12 cellular contexts compared by ENCODE assay signal in genomic region chr1:201465698-201466290, GRCh38. TPM values are rescaled to one million over a fixed set of nuclear protein-coding genes. Genes with fewer than 3 reads are reported as not detected.
A peak's percentile ranks its signal among the peaks of the same experiment; 100 is the strongest.
DNase-seq lines count a peak whose midpoint lies in the region; ATAC-seq and TF ChIP-seq lines count a peak whose summit lies in the region.
"Had no signal": no experiment of that assay in that cellular context is flagged by ENCODE, and none has a peak within 500 bp of the region (broad histone marks: within the 10 kb centered on the region; RNA-seq: fewer than 3 reads in every experiment).

No MANE protein-coding gene starts in this region.

- H3K9ac ChIP-seq in muscle layer of colon (ENCODE audit: low read length), result peak overlapping the region; percentile 29

- H3K79me2 ChIP-seq in PC-9 (ENCODE audit: low read depth), result peaks cover 47% of the 10 kb centered on the region

- H3K4me1 ChIP-seq in PC-9 (replicated peaks; ENCODE audit: insufficient read depth), result peaks cover 57% of the 10 kb centered on the region
- H3K4me1 ChIP-seq in muscle layer of colon (ENCODE audit: insufficient read depth, low read length), result peaks cover 54% of the 10 kb centered on the region

- CTCF ChIA-PET in PC-9 (lab: Charles Lee), result interaction anchor here (0.9 to 1.0 kb wide), 2 partner anchors 18 to 30 kb away, joined by 5 read pairs; no protein-coding TSS in a partner anchor

- intact Hi-C loops in PC-9 (cut with micrococcal nuclease; ENCODE audit: unreplicated experiment) (loop anchor here (2.0 to 10.0 kb wide), 2 partner anchors 17 to 879 kb away; partner anchors contain the start of genes PPP1R12B and UBE2T), dorsolateral prefrontal cortex (cut with DNase I) (no loop called here)

- H3K27ac ChIP-seq in PC-9 (peak overlapping the region; percentile 95), dorsolateral prefrontal cortex (peak overlapping the region in 54 of 59 donors; percentile 25 to 99 (median 94)), muscle layer of colon (ENCODE audit: low read depth, low read length) (peak overlapping the region; percentile 28)

- DNase-seq in PC-9 (no peak), dorsolateral prefrontal cortex (peak in 1 of 10 donors; percentile 26), type B pancreatic cell (ENCODE audit: extremely low spot score, unreplicated experiment) (no peak), NK-92 (lab: John Stamatoyannopoulos, UW; ENCODE audit: unreplicated experiment) (no peak)
- no peak for DNase-seq in activated CD4-positive, alpha-beta T cell treated with anti-CD3 and anti-CD28 coated beads for 4 hours
- DNase-seq: activated CD4-positive, alpha-beta T cell treated with anti-CD3 and anti-CD28 coated beads, Interleukin-2, amount 50 U/mL, for 1 hour; activated naive CD4-positive, alpha-beta T cell; immature natural killer cell; NCI-H1048; nucleus accumbens had no signal

- H3K9me2 ChIP-seq in PC-9 (ENCODE audit: insufficient read depth), result no peaks in the 10 kb centered on the region

- peaks cover 48% of the 10 kb centered on the region for H3F3A ChIP-seq in PC-9 (ENCODE audit: insufficient read depth, low read depth)

- H4K20me1 ChIP-seq in PC-9 (ENCODE audit: insufficient read depth), result no peaks in the 10 kb centered on the region

- peaks cover 12% of the 10 kb centered on the region for H3K36me3 Mint-ChIP-seq in type B pancreatic cell
- H3K36me3 Mint-ChIP-seq: immature natural killer cell had no signal

- H3K9me3 ChIP-seq in PC-9 (ENCODE audit: insufficient read depth, low read depth), result no peaks in the 10 kb centered on the region
- no peaks in the 10 kb centered on the region for H3K9me3 ChIP-seq in muscle layer of colon (ENCODE audit: low read length)

- POLR2A ChIA-PET in PC-9 (lab: Charles Lee; ENCODE audit: unreplicated experiment), result interaction anchor here (0.5 to 0.6 kb wide), 3 partner anchors 24 to 34 kb away, joined by 3 to 19 read pairs (median 10); no protein-coding TSS in a partner anchor

- TSS peak; percentile 12 for BruUV-seq in PC-9 (replicated peaks; lab: Mats Ljungman, UMichigan)

- no peak overlapping the region for H2AFZ ChIP-seq in PC-9

- peak overlapping the region; percentile 100 for H3K4me2 ChIP-seq in PC-9

- H3K27me3 ChIP-seq in PC-9 (ENCODE audit: insufficient read depth, low read depth) (no peaks in the 10 kb centered on the region), dorsolateral prefrontal cortex (no peaks in the 10 kb centered on the region), muscle layer of colon (ENCODE audit: control insufficient read depth in 1 of 2, insufficient read depth in 2 of 2, low read length in 2 of 2) (no peaks in the 10 kb centered on the region)

- H3K4me3 Mint-ChIP-seq in type B pancreatic cell, result peak overlapping the region; percentile 96
- H3K4me3 Mint-ChIP-seq: immature natural killer cell had no signal

- TF ChIP-seq CTCF in PC-9 (conservative IDR thresholded peaks at IDR 0.05) (no peak), dorsolateral prefrontal cortex (IDR thresholded peaks at IDR 0.05 in 54 of 56, conservative IDR thresholded peaks at IDR 0.05 in 2 of 56; ENCODE audit: low read depth in 1 of 56, partially characterized antibody in 56 of 56) (no peak), type B pancreatic cell (conservative IDR thresholded peaks at IDR 0.05) (no peak)

- no peak for ATAC-seq in GM19452 (IDR thresholded peaks at IDR 0.05; ENCODE audit: unreplicated experiment)

- H3K27me3 Mint-ChIP-seq in type B pancreatic cell, result peaks cover 7% of the 10 kb centered on the region

- peaks cover 22% of the 10 kb centered on the region for H3K36me3 ChIP-seq in PC-9 (ENCODE audit: low read depth)
- peaks cover 23% of the 10 kb centered on the region for H3K36me3 ChIP-seq in muscle layer of colon (ENCODE audit: insufficient read depth, low read length)

- peak overlapping the region; percentile 92 for H3K27ac Mint-ChIP-seq in type B pancreatic cell

- no peaks in the 10 kb centered on the region for H3K9me3 Mint-ChIP-seq in type B pancreatic cell
- H3K9me3 Mint-ChIP-seq: immature natural killer cell had no signal

- H3K4me3 ChIP-seq in PC-9 (peak overlapping the region; percentile 60), dorsolateral prefrontal cortex (peak overlapping the region in 44 of 59 donors; percentile 6 to 97 (median 86)), muscle layer of colon (ENCODE audit: low read depth in 1 of 2, low read length in 2 of 2) (peak overlapping the region; percentile 37 to 100)

- H3K4me1 Mint-ChIP-seq in type B pancreatic cell (ENCODE audit: unreplicated experiment), result peaks cover 43% of the 10 kb centered on the region

RNA-seq across cellular contexts. Expression of gene PHLDA3, which starts 3.2 kb away (rescaled TPM):
- total RNA-seq in PC-9 (2021) (31.6 and 46.4 TPM in 2 replicates), dorsolateral prefrontal cortex (100 to 1,000 TPM in 6 of 120 experiments, 10 to 100 TPM in 114; 34.3 to 144 (median 58.1) TPM), type B pancreatic cell (ENCODE audit: low replicate concordance) (59.3 and 132 TPM in 2 replicates)

RNA-seq across cellular contexts. Expression of gene CSRP1, which starts 41.1 kb away (rescaled TPM):
- total RNA-seq in PC-9 (2021), result 56.8 and 61.3 TPM in 2 replicates
- 1,000 to 10,000 TPM in 2 of 120 experiments, 100 to 1,000 TPM in 118; 225 to 1,268 (median 522) TPM for total RNA-seq in dorsolateral prefrontal cortex
- total RNA-seq in type B pancreatic cell (ENCODE audit: low replicate concordance), result 7.3 and 139 TPM in 2 replicates

RNA-seq across cellular contexts. Expression of gene TNNI1, which starts 44.3 kb away (rescaled TPM):
- total RNA-seq in PC-9 (2021) (not detected in 2 replicates), dorsolateral prefrontal cortex (under 1 TPM in 3 of 120 experiments, not detected in 117; 0.32 to 0.99 (median 0.66) TPM), type B pancreatic cell (ENCODE audit: low replicate concordance) (0.12 and 6.1 TPM in 2 replicates)

Comparison
In these comparisons a context has a peak if more than half of its experiments do, and no peak if none do; other contexts are left out.
1. H3K27ac ChIP-seq: peak in every context shown above with its lines; median percentile 95 in PC-9; 94 in dorsolateral prefrontal cortex; 28 in muscle layer of colon.